In genomic region chr17:181213-182163, GRCh38 we compare ENCODE assay signal across 8 cellular contexts. TPM values are rescaled to one million over a fixed set of nuclear protein-coding genes. Genes with fewer than 3 reads are reported as not detected.
DNase-seq lines count a peak whose midpoint lies in the region; ATAC-seq and TF ChIP-seq lines count a peak whose summit lies in the region.

Gene DOC2B (minus strand): TSS chr17:181650. CDS start chr17:181479, 171 bp downstream.

- H3K4me3 ChIP-seq in CD4-positive, CD25-positive, alpha-beta regulatory T cell (ENCODE audit: low read depth, low read length): no peak within 1 kb of the TSS
- peak within 1 kb of the TSS; percentile 18 for H3K4me3 ChIP-seq in lung
- H3K4me3 ChIP-seq in stomach smooth muscle (ENCODE audit: low read length in 2 of 2): peak within 1 kb of the TSS; percentile 58 to 61

- H3K36me3 ChIP-seq in CD4-positive, CD25-positive, alpha-beta regulatory T cell (ENCODE audit: control insufficient read depth, insufficient read depth, low read length): no peaks in the 10 kb centered on the region
- H3K36me3 ChIP-seq in lung (ENCODE audit: control insufficient read depth in 2 of 2, insufficient read depth in 2 of 2, low read length in 2 of 2) (no peaks in the 10 kb centered on the region), stomach smooth muscle (ENCODE audit: control insufficient read depth in 2 of 2, insufficient read depth in 2 of 2, low read length in 2 of 2) (no peaks in the 10 kb centered on the region)

- peaks cover 56% of the 10 kb centered on the region for H3K27me3 Mint-ChIP-seq in CD4-positive, CD25-positive, alpha-beta regulatory T cell

- no peak within 1 kb of the TSS for H3K27ac ChIP-seq in CD4-positive, CD25-positive, alpha-beta regulatory T cell (ENCODE audit: insufficient read depth, low read length, poor library complexity, severe bottlenecking)
- H3K27ac ChIP-seq in lung (ENCODE audit: low read depth in 1 of 2, low read length in 1 of 2) (peak within 1 kb of the TSS; percentile 23 to 66), stomach smooth muscle (ENCODE audit: low read length) (no peak within 1 kb of the TSS)

- WGBS in lung, 2 donors: 5 to 7% methylated on average over 71 to 128 of the region's 128 CpGs

- no peaks in the 10 kb centered on the region for H3K9me3 ChIP-seq in CD4-positive, CD25-positive, alpha-beta regulatory T cell (ENCODE audit: control insufficient read depth in 2 of 2, low read length in 2 of 2)
- H3K9me3 ChIP-seq in lung (ENCODE audit: control insufficient read depth in 2 of 2, insufficient read depth in 1 of 2, low read length in 1 of 2) (peaks cover 0 to 3% of the 10 kb centered on the region in 2 donors), stomach smooth muscle (ENCODE audit: control insufficient read depth in 2 of 2, low read length in 2 of 2) (no peaks in the 10 kb centered on the region)

- H3K27me3 ChIP-seq in CD4-positive, CD25-positive, alpha-beta regulatory T cell (ENCODE audit: control insufficient read depth, insufficient read depth, low read length): peaks cover 2% of the 10 kb centered on the region
- H3K27me3 ChIP-seq in lung (ENCODE audit: control insufficient read depth, insufficient read depth) (no peaks in the 10 kb centered on the region), stomach smooth muscle (ENCODE audit: control insufficient read depth in 1 of 2, insufficient read depth in 2 of 2, low read length in 2 of 2) (peaks cover 28 to 38% of the 10 kb centered on the region in 2 donors)

- H3K9ac ChIP-seq in stomach smooth muscle (ENCODE audit: low read length in 2 of 2): no peak within 1 kb of the TSS

- H3K9me3 Mint-ChIP-seq in CD4-positive, CD25-positive, alpha-beta regulatory T cell: peaks cover 0 to 2% (median 0%) of the 10 kb centered on the region in 7 donors

- no peak for TF ChIP-seq CTCF in lung (IDR thresholded peaks at IDR 0.05; ENCODE audit: control extremely low read depth, extremely low read depth)

- H3K36me3 Mint-ChIP-seq in CD4-positive, CD25-positive, alpha-beta regulatory T cell: no peaks in the 10 kb centered on the region

- ATAC-seq in CD4-positive, CD25-positive, alpha-beta regulatory T cell (ENCODE audit: low read depth in 2 of 2): no peak
- ATAC-seq in lung (ENCODE audit: insufficient read depth, low FRiP score): peak; percentile 48
- ATAC-seq in HG02840 (IDR thresholded peaks at IDR 0.05; ENCODE audit: low FRiP score, unreplicated experiment): no peak
- ATAC-seq in GM18520 (IDR thresholded peaks at IDR 0.05; ENCODE audit: unreplicated experiment): no peak

- H3K27ac Mint-ChIP-seq in CD4-positive, CD25-positive, alpha-beta regulatory T cell: no peak within 1 kb of the TSS

- H3K4me1 Mint-ChIP-seq in CD4-positive, CD25-positive, alpha-beta regulatory T cell: peaks cover 0 to 22% (median 3%) of the 10 kb centered on the region in 4 donors

- H3K4me3 Mint-ChIP-seq in CD4-positive, CD25-positive, alpha-beta regulatory T cell: peak within 1 kb of the TSS in 3 of 4 donors; percentile 44 to 70 (median 65)

- H3K4me1 ChIP-seq in CD4-positive, CD25-positive, alpha-beta regulatory T cell (ENCODE audit: control insufficient read depth, insufficient read depth, low read length, poor library complexity, severe bottlenecking): peaks cover 4% of the 10 kb centered on the region
- H3K4me1 ChIP-seq in lung (ENCODE audit: control insufficient read depth in 2 of 2, insufficient read depth in 2 of 2, low read length in 2 of 2) (peaks cover 0 to 10% of the 10 kb centered on the region in 2 donors), stomach smooth muscle (ENCODE audit: control insufficient read depth, insufficient read depth, low read length) (peaks cover 15% of the 10 kb centered on the region)

- DNase-seq in CD4-positive, CD25-positive, alpha-beta regulatory T cell: no peak
- DNase-seq in NCI-H748 treated with DMSO at 0.1 percent for 48 hours (lab: John Stamatoyannopoulos, UW) (peak; percentile 27), ecto neural progenitor cell (ENCODE audit: low spot score) (peak; percentile 80), lung (ENCODE audit: low spot score) (peak; percentile 40), pons (ENCODE audit: low spot score) (no peak)

RNA-seq across cellular contexts. Expression of gene DOC2B, which starts in this region (rescaled TPM):
- total RNA-seq in CD4-positive, CD25-positive, alpha-beta regulatory T cell: not detected
- polyA plus RNA-seq in CD4-positive, CD25-positive, alpha-beta regulatory T cell: not detected
- 1 to 10 TPM; 5.1 to 7.5 TPM for total RNA-seq in lung
- 1 to 10 TPM; 3.0 to 5.5 TPM for polyA plus RNA-seq in lung

Comparison
In these comparisons a context has a peak if more than half of its experiments do, and no peak if none do; other contexts are left out.
1. DNase-seq: peak in NCI-H748 treated with DMSO at 0.1 percent for 48 hours (single experiment), ecto neural progenitor cell (single experiment) and lung (single experiment); none in CD4-positive, CD25-positive, alpha-beta regulatory T cell (0 of 3) and pons (single experiment).
2. H3K27ac ChIP-seq: peak in lung (2 of 2); none in CD4-positive, CD25-positive, alpha-beta regulatory T cell (single experiment) and stomach smooth muscle (single experiment).